8 cellular contexts compared by ENCODE assay signal in the genomic region with DNA sequence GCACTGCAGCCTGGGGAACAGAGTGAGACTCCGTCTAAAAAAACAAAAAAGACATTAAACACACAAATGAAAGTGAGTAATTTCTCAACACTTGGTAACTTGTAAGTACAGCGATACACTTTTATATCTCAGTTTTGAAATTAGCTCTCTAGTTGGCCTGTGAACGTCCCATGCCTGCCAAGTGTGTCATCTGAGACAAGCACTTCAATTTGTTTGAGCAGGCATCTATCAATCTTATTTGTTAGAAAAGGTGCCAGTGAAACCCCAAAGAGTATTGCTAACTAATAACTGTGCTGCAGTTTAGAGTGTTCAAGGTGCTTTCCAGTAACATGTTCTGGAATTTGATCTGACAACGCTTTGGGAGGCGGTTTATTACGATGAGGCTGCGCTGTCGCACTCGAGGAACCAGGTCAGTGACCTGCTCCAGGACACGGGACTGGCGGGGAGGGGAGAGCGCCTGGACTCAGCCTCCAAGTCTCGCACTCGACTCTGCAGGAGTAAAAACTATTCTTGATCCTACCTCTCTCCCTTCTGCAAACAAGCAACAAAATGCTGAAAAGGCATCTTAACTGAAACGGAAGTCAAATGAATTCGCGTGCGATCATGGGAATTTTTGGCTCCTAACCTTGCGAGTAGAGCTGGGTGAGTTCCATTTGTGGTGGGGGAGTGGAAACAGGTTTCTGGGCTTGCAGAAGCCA. TPM values are rescaled to one million over a fixed set of nuclear protein-coding genes. Genes with fewer than 3 reads are reported as not detected.
DNase-seq lines count a peak whose midpoint lies in the region; ATAC-seq, FAIRE-seq and TF ChIP-seq lines count a peak whose summit lies in the region.

No MANE protein-coding gene starts in this region.

- no peak for FAIRE-seq in H54 (lab: Jason Lieb, UNC)

- peak overlapping the region; percentile 78 for H3K27ac Mint-ChIP-seq in stimulated activated memory B cell treated with anti-CD40 and anti-IgM and Interleukin-4, amounts not matched to agents 10 μg/mL and 1 μg/mL and 100 μg/mL, for 72 hours

- no peaks in the 10 kb centered on the region for H3K36me3 ChIP-seq in ACC112 (ENCODE audit: insufficient read depth, low read length)
- H3K36me3 ChIP-seq in right lobe of liver, result no peaks in the 10 kb centered on the region

- peaks cover 18% of the 10 kb centered on the region for H3K4me1 Mint-ChIP-seq in stimulated activated memory B cell treated with anti-CD40 and anti-IgM and Interleukin-4, amounts not matched to agents 10 μg/mL and 1 μg/mL and 100 μg/mL, for 72 hours

- H3K27me3 ChIP-seq in ACC112 (ENCODE audit: insufficient read depth, low read length) (no peaks in the 10 kb centered on the region), right lobe of liver (no peaks in the 10 kb centered on the region)

- DNase-seq in RKO (ENCODE audit: low spot score), result peak; percentile 54
- DNase-seq in coronary artery (ENCODE audit: low spot score), result peak; percentile 74
- peak; percentile 79 to 88 (median 83) for DNase-seq in right lobe of liver
- DNase-seq in H54 (ENCODE audit: insufficient read length, low spot score), result no peak

- H2AFZ ChIP-seq in ACC112 (ENCODE audit: low read length, unreplicated experiment), result peak overlapping the region; percentile 100

- H3K4me1 ChIP-seq in ACC112 (ENCODE audit: control insufficient read depth, insufficient read depth, low read length, unreplicated experiment) (peaks cover 23% of the 10 kb centered on the region), right lobe of liver (peaks cover 0 to 13% (median 0%) of the 10 kb centered on the region in 4 donors)

- no peaks in the 10 kb centered on the region for H3K36me3 Mint-ChIP-seq in stimulated activated memory B cell treated with anti-CD40 and anti-IgM and Interleukin-4, amounts not matched to agents 10 μg/mL and 1 μg/mL and 100 μg/mL, for 72 hours

- TF ChIP-seq POLR2A in right lobe of liver (IDR thresholded peaks at IDR 0.05), result no peak
- TF ChIP-seq POLR2A in H54 (IDR thresholded peaks at IDR 0.05; ENCODE audit: low read depth, low read length), result no peak

- H3K79me2 ChIP-seq in ACC112 (ENCODE audit: control insufficient read depth, insufficient read depth, low read length, unreplicated experiment), result peaks cover 32% of the 10 kb centered on the region

- no peaks in the 10 kb centered on the region for H3K9me3 ChIP-seq in right lobe of liver

- H3K27ac ChIP-seq in ACC112 (ENCODE audit: low read depth, low read length), result peak overlapping the region; percentile 61; the same call in 1 of the 2 replicates
- peak overlapping the region; percentile 91 to 94 for H3K27ac ChIP-seq in coronary artery
- H3K27ac ChIP-seq in right lobe of liver, result peak overlapping the region; percentile 67 to 92 (median 86)

- intact Hi-C loops in right lobe of liver (cut with DNase I), result no loop called here

- no peaks in the 10 kb centered on the region for H3K27me3 Mint-ChIP-seq in stimulated activated memory B cell treated with anti-CD40 and anti-IgM and Interleukin-4, amounts not matched to agents 10 μg/mL and 1 μg/mL and 100 μg/mL, for 72 hours

- TF ChIP-seq CTCF in coronary artery (IDR thresholded peaks at IDR 0.05) (no peak), right lobe of liver (IDR thresholded peaks at IDR 0.05) (no peak)

- peak; percentile 5 for ATAC-seq in GM18511 (IDR thresholded peaks at IDR 0.05; ENCODE audit: unreplicated experiment)
- peak; percentile 71 to 82 (median 77) for ATAC-seq in right lobe of liver
- ATAC-seq in stimulated activated memory B cell treated with anti-CD40 and anti-IgM and Interleukin-4, amounts not matched to agents 10 μg/mL and 1 μg/mL and 100 μg/mL, for 72 hours, result no peak
- ATAC-seq in HG02759 (IDR thresholded peaks at IDR 0.05; ENCODE audit: unreplicated experiment), result no peak

- H3K4me3 Mint-ChIP-seq in stimulated activated memory B cell treated with anti-CD40 and anti-IgM and Interleukin-4, amounts not matched to agents 10 μg/mL and 1 μg/mL and 100 μg/mL, for 72 hours, result peak overlapping the region; percentile 83

- H3K4me3 ChIP-seq in ACC112 (ENCODE audit: low read depth, low read length) (peak overlapping the region; percentile 99), coronary artery (peak overlapping the region; percentile 85), right lobe of liver (peak overlapping the region; percentile 65 to 86 (median 81))

- H3K9me3 Mint-ChIP-seq in stimulated activated memory B cell treated with anti-CD40 and anti-IgM and Interleukin-4, amounts not matched to agents 10 μg/mL and 1 μg/mL and 100 μg/mL, for 72 hours, result no peaks in the 10 kb centered on the region

- WGBS in right lobe of liver (ENCODE audit: insufficient coverage, low coverage, low lambda C conversion rate, missing lambda C conversion rate), result 9% methylated on average over 18 of the region's 19 CpGs

RNA-seq across cellular contexts. Expression of a gene that starts 1.1 kb away (rescaled TPM):
- 10 to 100 TPM; 15.7 to 21.2 (median 18.7) TPM for total RNA-seq in right lobe of liver

Comparison
In these comparisons a context has a peak if more than half of its experiments do, and no peak if none do; other contexts are left out.
1. ATAC-seq: peak in GM18511 (single experiment) and right lobe of liver (4 of 4); none in stimulated activated memory B cell treated with anti-CD40 and anti-IgM and Interleukin-4, amounts not matched to agents 10 μg/mL and 1 μg/mL and 100 μg/mL, for 72 hours (single experiment) and HG02759 (single experiment).
2. Peak in every context shown above with its lines, with median percentiles within 50 percentile points of each other: H3K27ac ChIP-seq and H3K4me3 ChIP-seq.